ENCODE assay signal across 10 cellular contexts in the genomic region with DNA sequence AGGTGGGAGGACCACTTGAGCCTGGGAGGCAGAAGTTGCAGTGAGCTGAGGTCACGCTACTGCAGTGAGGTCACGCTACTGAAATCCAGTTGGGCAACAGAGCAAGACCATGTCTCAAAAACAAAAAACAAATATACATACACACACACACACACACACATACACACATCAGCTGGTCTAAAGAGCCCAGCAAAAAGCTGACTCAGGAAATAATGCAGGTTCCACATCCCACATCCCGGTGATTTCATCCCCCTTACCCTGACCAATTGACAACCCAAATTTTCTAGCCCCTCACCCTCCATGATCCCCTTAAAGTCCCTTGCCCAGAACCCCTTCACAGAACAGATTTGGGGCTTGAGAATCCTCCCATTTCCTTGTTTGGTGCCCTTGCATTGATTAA. TPM values are rescaled to one million over a fixed set of nuclear protein-coding genes. Genes with fewer than 3 reads are reported as not detected.
"Had no signal": no experiment of that assay in that cellular context is flagged by ENCODE, and none has a peak within 500 bp of the region (broad histone marks: within the 10 kb centered on the region; RNA-seq: fewer than 3 reads in every experiment).

No MANE protein-coding gene starts in this region.

- DNase-seq: H9, HCEC 1CT, Kasumi-1, KG1 had no signal

- ATAC-seq: GM23338 had no signal

- H3K4me3 ChIP-seq: GM23338 had no signal

- H3K27ac ChIP-seq: HL-60 had no signal

- H3K4me2 ChIP-seq: GM23338 had no signal

- FAIRE-seq: H1, H54 had no signal

RNA-seq across cellular contexts. Expression of a gene that starts 11.9 kb away (rescaled TPM):
- total RNA-seq: GM23338, H1, H9, HT1080 had no signal
- polyA plus RNA-seq: GM23338, H1, IgD-negative memory B cell had no signal

RNA-seq across cellular contexts. Expression of a gene that starts 56.4 kb away (rescaled TPM):
- total RNA-seq: GM23338, H1, H9, HT1080 had no signal
- polyA plus RNA-seq: GM23338, H1, IgD-negative memory B cell had no signal
